Comparison of ENCODE assay signal across 25 cellular contexts in genomic region chr16:12025926-12026325, GRCh38.
"Had no signal": no experiment of that assay in that cellular context is flagged by ENCODE, and none has a peak within 500 bp of the region (broad histone marks: within the 10 kb centered on the region; RNA-seq: fewer than 3 reads in every experiment).

No MANE protein-coding gene starts in this region.

- H3K27ac ChIP-seq: sigmoid colon, testis, vagina, WERI-Rb-1 had no signal

- H3K27me3 Mint-ChIP-seq: brain; effector memory CD8-positive, alpha-beta T cell; naive thymus-derived CD4-positive, alpha-beta T cell; type B pancreatic cell had no signal

- H3K27ac Mint-ChIP-seq: activated CD8-positive, alpha-beta T cell treated with anti-CD3 and anti-CD28 coated beads, Interleukin-2, amount 10 ng/mL, durations not matched to agents 7 days and 5 days; activated naive CD4-positive, alpha-beta T cell treated with anti-CD3 and anti-CD28 coated beads, Interleukin-2, amount 50 U/mL, for 72 hours; T-helper 2 cell treated with Interferon-gamma antibody and Interleukin-4, amounts not matched to agents 5 μg/mL and 100 μg/mL, for 36 hours; type B pancreatic cell had no signal

- H3K36me3 ChIP-seq: sigmoid colon, vagina, WERI-Rb-1 had no signal

- H3K4me3 ChIP-seq: dorsolateral prefrontal cortex, sigmoid colon, smooth muscle cell, testis, vagina had no signal

- H3K4me2 ChIP-seq: smooth muscle cell had no signal

- H3K9me3 Mint-ChIP-seq: activated naive CD4-positive, alpha-beta T cell treated with anti-CD3 and anti-CD28 coated beads, Interleukin-2, amount 50 U/mL, for 72 hours; brain; effector memory CD8-positive, alpha-beta T cell; naive thymus-derived CD4-positive, alpha-beta T cell; neural crest cell; T-helper 2 cell treated with Interferon-gamma antibody and Interleukin-4, amounts not matched to agents 5 μg/mL and 100 μg/mL, for 36 hours had no signal

- ATAC-seq: activated CD8-positive, alpha-beta T cell treated with anti-CD3 and anti-CD28 coated beads, Interleukin-2, amount 10 ng/mL, durations not matched to agents 7 days and 5 days; activated naive CD4-positive, alpha-beta T cell treated with anti-CD3 and anti-CD28 coated beads, Interleukin-2, amount 50 U/mL, for 72 hours; effector memory CD8-positive, alpha-beta T cell; esophagus mucosa; left cardiac atrium; naive thymus-derived CD4-positive, alpha-beta T cell had no signal

- DNase-seq: activated CD4-positive, alpha-beta T cell treated with anti-CD3 and anti-CD28 coated beads for 1 hour; activated CD4-positive, alpha-beta T cell treated with anti-CD3 and anti-CD28 coated beads, Interleukin-2, amount 50 U/mL, for 1 hour; activated CD8-positive, alpha-beta T cell treated with anti-CD3 and anti-CD28 coated beads, Interleukin-2, amount 10 ng/mL, durations not matched to agents 7 days and 5 days; aorta; caudate nucleus; dorsolateral prefrontal cortex; effector memory CD8-positive, alpha-beta T cell; glutamatergic neuron; hypothalamus; left cardiac atrium; naive thymus-derived CD4-positive, alpha-beta T cell; sigmoid colon; stimulated activated CD4-positive, alpha-beta T cell treated with anti-CD3 and anti-CD28 coated beads, Interleukin-2, amount 100 ng/mL, for 48 hours; stimulated activated CD8-positive, alpha-beta memory T cell treated with anti-CD3 and anti-CD28 coated beads, Interleukin-4, amount 100 ng/mL, for 48 hours; stimulated activated naive CD4-positive, alpha-beta T cell; testis; WERI-Rb-1 had no signal

- H3K4me1 Mint-ChIP-seq: neural crest cell had no signal

- H3K27me3 ChIP-seq: dorsolateral prefrontal cortex, sigmoid colon, testis, vagina had no signal

- H3K4me1 ChIP-seq: sigmoid colon, testis had no signal

- H3K4me3 Mint-ChIP-seq: activated CD8-positive, alpha-beta T cell treated with anti-CD3 and anti-CD28 coated beads, Interleukin-2, amount 10 ng/mL, durations not matched to agents 7 days and 5 days; brain; effector memory CD8-positive, alpha-beta T cell; naive thymus-derived CD4-positive, alpha-beta T cell; neural crest cell; T-helper 2 cell treated with Interferon-gamma antibody and Interleukin-4, amounts not matched to agents 5 μg/mL and 100 μg/mL, for 36 hours; type B pancreatic cell had no signal

- H3K9me3 ChIP-seq: sigmoid colon, testis, vagina had no signal
